In the genomic region with DNA sequence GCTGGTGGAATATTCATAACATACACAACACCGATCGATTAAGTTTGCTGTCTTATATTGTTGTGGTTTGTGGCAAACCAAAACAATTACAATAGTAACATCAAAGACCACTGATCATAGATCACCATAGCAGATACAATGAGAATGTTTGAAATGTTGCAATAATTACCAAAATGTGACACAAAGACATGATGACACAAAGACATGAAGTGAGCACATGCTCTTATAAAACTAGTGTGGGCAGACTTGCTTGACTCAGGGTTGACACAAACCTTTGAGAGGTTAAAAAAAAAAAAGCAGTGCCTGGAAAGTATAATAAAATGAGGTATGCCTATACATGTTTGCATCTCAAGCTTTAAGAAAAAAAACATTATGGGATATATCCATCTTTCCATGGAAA, we compare ENCODE assay signal across 1 cellular context.
TF ChIP-seq lines count a peak whose summit lies in the region.

No MANE protein-coding gene starts in this region.

TF ChIP-seq in GM23338, 12 proteins besides CTCF, POLR2A, EP300 and RAD21 (continued from another document):
- TF ChIP-seq ZNF462 (CRISPR knock-in tag; IDR thresholded peaks at IDR 0.05) (no peak), NANOG (IDR thresholded peaks at IDR 0.05; ENCODE audit: borderline replicate concordance) (no peak), JUNB (IDR thresholded peaks at IDR 0.05; ENCODE audit: unreplicated experiment) (no peak), EZH2 (IDR thresholded peaks at IDR 0.05; ENCODE audit: low read depth, unreplicated experiment) (no peak)
- TF ChIP-seq, protein P1, sequence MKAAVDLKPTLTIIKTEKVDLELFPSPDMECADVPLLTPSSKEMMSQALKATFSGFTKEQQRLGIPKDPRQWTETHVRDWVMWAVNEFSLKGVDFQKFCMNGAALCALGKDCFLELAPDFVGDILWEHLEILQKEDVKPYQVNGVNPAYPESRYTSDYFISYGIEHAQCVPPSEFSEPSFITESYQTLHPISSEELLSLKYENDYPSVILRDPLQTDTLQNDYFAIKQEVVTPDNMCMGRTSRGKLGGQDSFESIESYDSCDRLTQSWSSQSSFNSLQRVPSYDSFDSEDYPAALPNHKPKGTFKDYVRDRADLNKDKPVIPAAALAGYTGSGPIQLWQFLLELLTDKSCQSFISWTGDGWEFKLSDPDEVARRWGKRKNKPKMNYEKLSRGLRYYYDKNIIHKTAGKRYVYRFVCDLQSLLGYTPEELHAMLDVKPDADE (IDR thresholded peaks at IDR 0.05), result no peak
- TF ChIP-seq, protein P2, sequence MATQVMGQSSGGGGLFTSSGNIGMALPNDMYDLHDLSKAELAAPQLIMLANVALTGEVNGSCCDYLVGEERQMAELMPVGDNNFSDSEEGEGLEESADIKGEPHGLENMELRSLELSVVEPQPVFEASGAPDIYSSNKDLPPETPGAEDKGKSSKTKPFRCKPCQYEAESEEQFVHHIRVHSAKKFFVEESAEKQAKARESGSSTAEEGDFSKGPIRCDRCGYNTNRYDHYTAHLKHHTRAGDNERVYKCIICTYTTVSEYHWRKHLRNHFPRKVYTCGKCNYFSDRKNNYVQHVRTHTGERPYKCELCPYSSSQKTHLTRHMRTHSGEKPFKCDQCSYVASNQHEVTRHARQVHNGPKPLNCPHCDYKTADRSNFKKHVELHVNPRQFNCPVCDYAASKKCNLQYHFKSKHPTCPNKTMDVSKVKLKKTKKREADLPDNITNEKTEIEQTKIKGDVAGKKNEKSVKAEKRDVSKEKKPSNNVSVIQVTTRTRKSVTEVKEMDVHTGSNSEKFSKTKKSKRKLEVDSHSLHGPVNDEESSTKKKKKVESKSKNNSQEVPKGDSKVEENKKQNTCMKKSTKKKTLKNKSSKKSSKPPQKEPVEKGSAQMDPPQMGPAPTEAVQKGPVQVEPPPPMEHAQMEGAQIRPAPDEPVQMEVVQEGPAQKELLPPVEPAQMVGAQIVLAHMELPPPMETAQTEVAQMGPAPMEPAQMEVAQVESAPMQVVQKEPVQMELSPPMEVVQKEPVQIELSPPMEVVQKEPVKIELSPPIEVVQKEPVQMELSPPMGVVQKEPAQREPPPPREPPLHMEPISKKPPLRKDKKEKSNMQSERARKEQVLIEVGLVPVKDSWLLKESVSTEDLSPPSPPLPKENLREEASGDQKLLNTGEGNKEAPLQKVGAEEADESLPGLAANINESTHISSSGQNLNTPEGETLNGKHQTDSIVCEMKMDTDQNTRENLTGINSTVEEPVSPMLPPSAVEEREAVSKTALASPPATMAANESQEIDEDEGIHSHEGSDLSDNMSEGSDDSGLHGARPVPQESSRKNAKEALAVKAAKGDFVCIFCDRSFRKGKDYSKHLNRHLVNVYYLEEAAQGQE (IDR thresholded peaks at IDR 0.05; ENCODE audit: unreplicated experiment), result no peak
TF ChIP-seq in GM23338: peak in this region for 0.
